ENCODE assay signal across 10 cellular contexts in genomic region chr9:117644133-117644532, GRCh38.
DNase-seq lines count a peak whose midpoint lies in the region; ATAC-seq, FAIRE-seq and TF ChIP-seq lines count a peak whose summit lies in the region.
"Had no signal": no experiment of that assay in that cellular context is flagged by ENCODE, and none has a peak within 500 bp of the region (broad histone marks: within the 10 kb centered on the region; RNA-seq: fewer than 3 reads in every experiment).

No MANE protein-coding gene starts in this region.

- peaks cover 8% of the 10 kb centered on the region for H3K4me1 Mint-ChIP-seq in central memory CD8-positive, alpha-beta T cell

- H3K36me3 Mint-ChIP-seq in central memory CD8-positive, alpha-beta T cell (ENCODE audit: insufficient read depth) = no peaks in the 10 kb centered on the region
- H3K36me3 Mint-ChIP-seq: CD4-positive, alpha-beta memory T cell had no signal

- no peak overlapping the region for H3K27ac Mint-ChIP-seq in central memory CD8-positive, alpha-beta T cell (ENCODE audit: low read depth)

- no peaks in the 10 kb centered on the region for H4K20me1 ChIP-seq in BLaER1 treated with 17β-estradiol and CSF1 and Interleukin-3, amounts not matched to agents 10 nM and 100 nM

- TF ChIP-seq CTCF in upper lobe of right lung (IDR thresholded peaks at IDR 0.05) = no peak

- intact Hi-C loops in upper lobe of right lung (cut with DNase I) = no loop called here

- 0 out of 20 replicates have a peak overlapping the region, but pooled peaks of 2 of the 10 experiments have one; percentile 18 to 39 for H3K4me3 ChIP-seq in BLaER1 treated with 17β-estradiol and CSF1 and Interleukin-3, amounts not matched to agents 10 nM and 100 nM
- H3K4me3 ChIP-seq in upper lobe of right lung = no peak overlapping the region
- H3K4me3 ChIP-seq: lung had no signal

- peak overlapping the region in 6 of 11 experiments; percentile 4 to 33 (median 26); a peak in 7 of 22 replicates for H3K9ac ChIP-seq in BLaER1 treated with 17β-estradiol and CSF1 and Interleukin-3, amounts not matched to agents 10 nM and 100 nM

- H3K9me3 Mint-ChIP-seq in central memory CD8-positive, alpha-beta T cell = no peaks in the 10 kb centered on the region

- H3K4me3 Mint-ChIP-seq in central memory CD8-positive, alpha-beta T cell = peak overlapping the region; percentile 9

- peaks cover 7 to 36% (median 12%) of the 10 kb centered on the region in 10 experiments; a peak in 17 of 20 replicates for H3K4me1 ChIP-seq in BLaER1 treated with 17β-estradiol and CSF1 and Interleukin-3, amounts not matched to agents 10 nM and 100 nM
- peaks cover 6% of the 10 kb centered on the region for H3K4me1 ChIP-seq in upper lobe of right lung

- no peak for TF ChIP-seq POLR2A in GM12892 (IDR thresholded peaks at IDR 0.05; ENCODE audit: low read depth, low read length)

- peak overlapping the region; percentile 27 to 90 (median 60); a peak in 21 of 22 replicates for H3K4me2 ChIP-seq in BLaER1 treated with 17β-estradiol and CSF1 and Interleukin-3, amounts not matched to agents 10 nM and 100 nM

- no peaks in the 10 kb centered on the region; a peak in 1 of 22 replicates for H3K27me3 ChIP-seq in BLaER1 treated with 17β-estradiol and CSF1 and Interleukin-3, amounts not matched to agents 10 nM and 100 nM
- H3K27me3 ChIP-seq in upper lobe of right lung = peaks cover 10% of the 10 kb centered on the region

- no peaks in the 10 kb centered on the region for H3K36me3 ChIP-seq in BLaER1 treated with 17β-estradiol and CSF1 and Interleukin-3, amounts not matched to agents 10 nM and 100 nM
- no peaks in the 10 kb centered on the region for H3K36me3 ChIP-seq in upper lobe of right lung

- peaks cover 32% of the 10 kb centered on the region for H3K27me3 Mint-ChIP-seq in central memory CD8-positive, alpha-beta T cell

- ATAC-seq in GM21360 (IDR thresholded peaks at IDR 0.05; ENCODE audit: unreplicated experiment) (peak; percentile 32), HG03457 (IDR thresholded peaks at IDR 0.05; ENCODE audit: unreplicated experiment) (peak; percentile 30), upper lobe of right lung (no peak)
- ATAC-seq in central memory CD8-positive, alpha-beta T cell (replicated peaks; ENCODE audit: extremely low read depth, poor library complexity, severe bottlenecking) = no peak

- H3K27ac ChIP-seq in BLaER1 treated with 17β-estradiol and CSF1 and Interleukin-3, amounts not matched to agents 10 nM and 100 nM = peak overlapping the region in 3 of 11 experiments; percentile 34 to 44 (median 41); a peak in 4 of 22 replicates
- no peak overlapping the region for H3K27ac ChIP-seq in substantia nigra (ENCODE audit: low read depth, low read length, poor library complexity, severe bottlenecking)
- H3K27ac ChIP-seq in upper lobe of right lung = no peak overlapping the region

- FAIRE-seq in GM12892 (lab: Jason Lieb, UNC) = no peak

- H3K9me3 ChIP-seq in BLaER1 treated with 17β-estradiol and CSF1 and Interleukin-3, amounts not matched to agents 10 nM and 100 nM (replicated peaks in 1 of 11) = no peaks in the 10 kb centered on the region
- no peaks in the 10 kb centered on the region for H3K9me3 ChIP-seq in upper lobe of right lung

- no peak for DNase-seq in central memory CD8-positive, alpha-beta T cell (ENCODE audit: low spot score in 2 of 2)
- no peak for DNase-seq in substantia nigra (lab: John Stamatoyannopoulos, UW)
- no peak for DNase-seq in NK-92 treated with Interleukin-12 subunit alpha and Interleukin-12 subunit beta, amount 100 ng/mL, for 24 hours (lab: John Stamatoyannopoulos, UW)
- DNase-seq in GM12892 (ENCODE audit: insufficient read length) = no peak
- DNase-seq in upper lobe of right lung = no peak

Comparison
In these comparisons a context has a peak if more than half of its experiments do, and no peak if none do; other contexts are left out.
1. ATAC-seq: peak in GM21360 (single experiment) and HG03457 (single experiment); none in central memory CD8-positive, alpha-beta T cell (single experiment) and upper lobe of right lung (single experiment).